ENCODE assay signal across 8 cellular contexts in genomic region chr2:231711677-231712461, GRCh38. TPM values are rescaled to one million over a fixed set of nuclear protein-coding genes. Genes with fewer than 3 reads are reported as not detected.
DNase-seq lines count a peak whose midpoint lies in the region; ATAC-seq and TF ChIP-seq lines count a peak whose summit lies in the region.

No MANE protein-coding gene starts in this region.

- peak overlapping the region in 9 of 10 donors; percentile 72 to 100 (median 96) for H3K4me3 ChIP-seq in heart right ventricle
- H3K4me3 ChIP-seq in breast epithelium: peak overlapping the region; percentile 96 to 100 (median 100)
- peak overlapping the region; percentile 99 for H3K4me3 ChIP-seq in mononuclear cell (ENCODE audit: low read length)

- H3K27me3 ChIP-seq in heart right ventricle (no peaks in the 10 kb centered on the region), breast epithelium (no peaks in the 10 kb centered on the region), mononuclear cell (ENCODE audit: insufficient read depth, low read length) (no peaks in the 10 kb centered on the region)

- DNase-seq in heart right ventricle (peak in 1 of 2 donors; percentile 8), Right ventricle myocardium inferior (ENCODE audit: missing footprints) (no peak), breast epithelium (ENCODE audit: low spot score in 2 of 2) (no peak), occipital lobe (lab: John Stamatoyannopoulos, UW) (no peak), AG08396 (ENCODE audit: low spot score) (no peak), germinal center (ENCODE audit: low spot score) (no peak), A172 (ENCODE audit: low spot score) (no peak)

- ATAC-seq in heart right ventricle (no peak), Right ventricle myocardium inferior (no peak)

- TF ChIP-seq CTCF in heart right ventricle (IDR thresholded peaks at IDR 0.05) (no peak), breast epithelium (IDR thresholded peaks at IDR 0.05) (no peak)

- H3K27ac ChIP-seq in heart right ventricle: peak overlapping the region in 9 of 10 donors; percentile 98 to 100 (median 99)
- H3K27ac ChIP-seq in breast epithelium: peak overlapping the region; percentile 100

- intact Hi-C loops in heart right ventricle (cut with DNase I): loop anchor here in 5 of 10 donors (1.0 to 10.0 kb wide), 5 partner anchors 32 to 197 kb away; no protein-coding TSS in a partner anchor
- intact Hi-C loops in Right ventricle myocardium inferior (cut with DNase I): loop anchor here (5.0 kb wide), 1 partner anchor 70 kb away; the partner anchor contains the start of gene PDE6D
- intact Hi-C loops in breast epithelium (cut with DNase I; ENCODE audit: low total_unique reads): loop anchor here (5.0 to 10.0 kb wide), 2 partner anchors 47 to 100 kb away; no protein-coding TSS in a partner anchor

- H3K9me3 ChIP-seq in heart right ventricle: no peaks in the 10 kb centered on the region
- no peaks in the 10 kb centered on the region for H3K9me3 ChIP-seq in breast epithelium
- no peaks in the 10 kb centered on the region for H3K9me3 ChIP-seq in mononuclear cell (ENCODE audit: low read depth, low read length)

- TF ChIP-seq POLR2A in breast epithelium (IDR thresholded peaks at IDR 0.05): no peak

- H3K4me1 ChIP-seq in heart right ventricle (peaks cover 25 to 69% (median 49%) of the 10 kb centered on the region in 9 donors), breast epithelium (peaks cover 0 to 13% of the 10 kb centered on the region in 2 donors), mononuclear cell (ENCODE audit: insufficient read depth, low read length) (peaks cover 55% of the 10 kb centered on the region)

- peaks cover 0 to 34% (median 13%) of the 10 kb centered on the region in 9 donors for H3K36me3 ChIP-seq in heart right ventricle
- no peaks in the 10 kb centered on the region for H3K36me3 ChIP-seq in breast epithelium

- WGBS in heart right ventricle, 2 donors: 38 to 48% methylated on average over 9 of the region's 9 CpGs

RNA-seq across cellular contexts. Expression of gene PTMA, which starts 3.5 kb away (rescaled TPM):
- total RNA-seq in heart right ventricle: 100 to 1,000 TPM; 133 to 348 (median 164) TPM
- 100 to 1,000 TPM; 567 to 626 TPM for polyA plus RNA-seq in heart right ventricle
- total RNA-seq in Right ventricle myocardium inferior: 264 TPM
- total RNA-seq in breast epithelium: 1,000 to 10,000 TPM in 1 of 3 donors, 100 to 1,000 TPM in 2; 678 to 1,077 (median 956) TPM
- 1,408 TPM for total RNA-seq in mononuclear cell
- 647 TPM for total RNA-seq in occipital lobe
- 1,279 and 1,335 TPM in 2 replicates for total RNA-seq in A172 (2014; rRNA removed; shearing (Covaris generic))
